ENCODE assay signal across 1 cellular context in the genomic region with DNA sequence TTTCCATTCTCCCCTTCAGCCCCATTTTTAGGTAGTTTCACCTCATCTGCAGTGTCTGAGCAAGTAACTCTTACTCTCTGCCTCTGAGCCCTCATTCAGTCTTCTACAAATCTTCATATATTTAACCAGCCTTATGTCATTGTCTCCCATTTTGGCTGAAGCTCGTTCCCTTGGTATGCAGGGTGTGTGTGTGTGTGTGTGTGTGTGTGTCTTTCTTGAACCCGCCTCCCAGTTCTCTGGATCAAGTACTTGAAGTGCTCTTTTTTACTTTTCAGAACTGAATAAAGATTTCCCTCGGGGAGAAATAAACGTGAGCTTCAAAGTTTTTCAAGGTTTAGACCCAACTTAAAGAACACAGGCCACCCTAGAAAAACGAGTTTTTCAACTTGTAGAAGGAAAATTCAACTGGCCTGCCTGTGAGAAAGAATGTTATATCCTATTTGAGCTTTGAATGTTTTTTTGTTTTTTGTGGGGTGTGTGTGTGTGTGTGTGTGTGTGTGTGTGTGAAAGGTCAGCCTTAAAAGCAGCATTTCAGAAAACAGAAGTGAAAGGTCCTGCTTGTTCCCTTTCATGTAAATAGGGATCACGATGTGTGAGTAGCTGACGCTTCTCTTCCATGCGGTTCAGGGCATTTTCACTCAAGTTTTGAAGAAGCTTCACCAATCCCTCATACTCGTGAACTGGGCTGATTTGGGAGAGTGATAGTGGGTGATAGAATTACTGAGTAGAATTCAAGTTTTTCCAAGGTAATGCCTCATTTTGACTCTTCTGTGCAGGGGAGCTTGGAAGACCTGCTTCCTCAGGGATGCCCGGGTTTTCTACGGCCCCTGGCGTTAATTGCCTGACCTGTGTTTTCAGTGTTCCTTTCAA.
TF ChIP-seq lines count a peak whose summit lies in the region.

No MANE protein-coding gene starts in this region.

TF ChIP-seq in GM12878, 131 proteins besides CTCF, POLR2A, EP300 and RAD21 (continued from another document and continues in another):
- TF ChIP-seq ZBTB40 (IDR thresholded peaks at IDR 0.05; ENCODE audit: borderline replicate concordance): 0 out of 2 replicates have a peak, but pooled peaks have one; percentile 12
- TF ChIP-seq MYC (IDR thresholded peaks at IDR 0.05; ENCODE audit: insufficient read depth, insufficient read length, insufficient replicate concordance, low read length, severe bottlenecking): no peak
- TF ChIP-seq ZSCAN29 (IDR thresholded peaks at IDR 0.05): peak; percentile 7; the same call in 1 of the 2 replicates
- 0 out of 2 replicates have a peak, but pooled peaks have one; percentile 17 for TF ChIP-seq SMC3 (IDR thresholded peaks at IDR 0.05; ENCODE audit: borderline replicate concordance, low read length)
- no peak for TF ChIP-seq NFIC (IDR thresholded peaks at IDR 0.05; ENCODE audit: low read depth, low read length)
- TF ChIP-seq NKRF (conservative IDR thresholded peaks at IDR 0.05): 0 out of 2 replicates have a peak, but pooled peaks have one; percentile 55
- TF ChIP-seq MEF2B (IDR thresholded peaks at IDR 0.05; ENCODE audit: partially characterized antibody, poor library complexity, severe bottlenecking): peak; percentile 61
- TF ChIP-seq ATF7 (IDR thresholded peaks at IDR 0.05; ENCODE audit: low read depth): peak; percentile 68
- no peak for TF ChIP-seq ZBED1 (IDR thresholded peaks at IDR 0.05; ENCODE audit: borderline replicate concordance)
- no peak for TF ChIP-seq ASH2L (IDR thresholded peaks at IDR 0.05; ENCODE audit: borderline replicate concordance, low read depth)
- peak; percentile 45 for TF ChIP-seq RAD51 (IDR thresholded peaks at IDR 0.05)
- TF ChIP-seq GABPA (IDR thresholded peaks at IDR 0.05; ENCODE audit: low read depth): peak; percentile 43; the same call in 1 of the 2 replicates
- TF ChIP-seq, protein P1, sequence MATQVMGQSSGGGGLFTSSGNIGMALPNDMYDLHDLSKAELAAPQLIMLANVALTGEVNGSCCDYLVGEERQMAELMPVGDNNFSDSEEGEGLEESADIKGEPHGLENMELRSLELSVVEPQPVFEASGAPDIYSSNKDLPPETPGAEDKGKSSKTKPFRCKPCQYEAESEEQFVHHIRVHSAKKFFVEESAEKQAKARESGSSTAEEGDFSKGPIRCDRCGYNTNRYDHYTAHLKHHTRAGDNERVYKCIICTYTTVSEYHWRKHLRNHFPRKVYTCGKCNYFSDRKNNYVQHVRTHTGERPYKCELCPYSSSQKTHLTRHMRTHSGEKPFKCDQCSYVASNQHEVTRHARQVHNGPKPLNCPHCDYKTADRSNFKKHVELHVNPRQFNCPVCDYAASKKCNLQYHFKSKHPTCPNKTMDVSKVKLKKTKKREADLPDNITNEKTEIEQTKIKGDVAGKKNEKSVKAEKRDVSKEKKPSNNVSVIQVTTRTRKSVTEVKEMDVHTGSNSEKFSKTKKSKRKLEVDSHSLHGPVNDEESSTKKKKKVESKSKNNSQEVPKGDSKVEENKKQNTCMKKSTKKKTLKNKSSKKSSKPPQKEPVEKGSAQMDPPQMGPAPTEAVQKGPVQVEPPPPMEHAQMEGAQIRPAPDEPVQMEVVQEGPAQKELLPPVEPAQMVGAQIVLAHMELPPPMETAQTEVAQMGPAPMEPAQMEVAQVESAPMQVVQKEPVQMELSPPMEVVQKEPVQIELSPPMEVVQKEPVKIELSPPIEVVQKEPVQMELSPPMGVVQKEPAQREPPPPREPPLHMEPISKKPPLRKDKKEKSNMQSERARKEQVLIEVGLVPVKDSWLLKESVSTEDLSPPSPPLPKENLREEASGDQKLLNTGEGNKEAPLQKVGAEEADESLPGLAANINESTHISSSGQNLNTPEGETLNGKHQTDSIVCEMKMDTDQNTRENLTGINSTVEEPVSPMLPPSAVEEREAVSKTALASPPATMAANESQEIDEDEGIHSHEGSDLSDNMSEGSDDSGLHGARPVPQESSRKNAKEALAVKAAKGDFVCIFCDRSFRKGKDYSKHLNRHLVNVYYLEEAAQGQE (IDR thresholded peaks at IDR 0.05; ENCODE audit: low read depth, low read length): no peak
- no peak for TF ChIP-seq RFX5 (IDR thresholded peaks at IDR 0.05; ENCODE audit: low read depth, low read length)
- TF ChIP-seq, protein P2, sequence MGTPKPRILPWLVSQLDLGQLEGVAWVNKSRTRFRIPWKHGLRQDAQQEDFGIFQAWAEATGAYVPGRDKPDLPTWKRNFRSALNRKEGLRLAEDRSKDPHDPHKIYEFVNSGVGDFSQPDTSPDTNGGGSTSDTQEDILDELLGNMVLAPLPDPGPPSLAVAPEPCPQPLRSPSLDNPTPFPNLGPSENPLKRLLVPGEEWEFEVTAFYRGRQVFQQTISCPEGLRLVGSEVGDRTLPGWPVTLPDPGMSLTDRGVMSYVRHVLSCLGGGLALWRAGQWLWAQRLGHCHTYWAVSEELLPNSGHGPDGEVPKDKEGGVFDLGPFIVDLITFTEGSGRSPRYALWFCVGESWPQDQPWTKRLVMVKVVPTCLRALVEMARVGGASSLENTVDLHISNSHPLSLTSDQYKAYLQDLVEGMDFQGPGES (IDR thresholded peaks at IDR 0.05): no peak
- no peak for TF ChIP-seq FOS (IDR thresholded peaks at IDR 0.05; ENCODE audit: borderline replicate concordance, extremely low read depth, insufficient read length)
- 0 out of 2 replicates have a peak, but pooled peaks have one; percentile 45 for TF ChIP-seq POLR2AphosphoS2 (IDR thresholded peaks at IDR 0.05; ENCODE audit: low read depth, low read length)
- no peak for TF ChIP-seq TCF12 (IDR thresholded peaks at IDR 0.05; ENCODE audit: low read depth, low read length)
- TF ChIP-seq DPF2 (IDR thresholded peaks at IDR 0.05): peak; percentile 75
- peak; percentile 75 for TF ChIP-seq RUNX3 (IDR thresholded peaks at IDR 0.05; ENCODE audit: low read length)
- no peak for TF ChIP-seq ZNF217 (IDR thresholded peaks at IDR 0.05)
- TF ChIP-seq CBFB (IDR thresholded peaks at IDR 0.05; ENCODE audit: low read depth): 0 out of 2 replicates have a peak, but pooled peaks have one; percentile 30
- TF ChIP-seq MYB (IDR thresholded peaks at IDR 0.05; ENCODE audit: borderline replicate concordance, low read depth, low read length): no peak
- peak; percentile 81 for TF ChIP-seq BMI1 (IDR thresholded peaks at IDR 0.05; ENCODE audit: borderline replicate concordance)
- TF ChIP-seq, protein P3, sequence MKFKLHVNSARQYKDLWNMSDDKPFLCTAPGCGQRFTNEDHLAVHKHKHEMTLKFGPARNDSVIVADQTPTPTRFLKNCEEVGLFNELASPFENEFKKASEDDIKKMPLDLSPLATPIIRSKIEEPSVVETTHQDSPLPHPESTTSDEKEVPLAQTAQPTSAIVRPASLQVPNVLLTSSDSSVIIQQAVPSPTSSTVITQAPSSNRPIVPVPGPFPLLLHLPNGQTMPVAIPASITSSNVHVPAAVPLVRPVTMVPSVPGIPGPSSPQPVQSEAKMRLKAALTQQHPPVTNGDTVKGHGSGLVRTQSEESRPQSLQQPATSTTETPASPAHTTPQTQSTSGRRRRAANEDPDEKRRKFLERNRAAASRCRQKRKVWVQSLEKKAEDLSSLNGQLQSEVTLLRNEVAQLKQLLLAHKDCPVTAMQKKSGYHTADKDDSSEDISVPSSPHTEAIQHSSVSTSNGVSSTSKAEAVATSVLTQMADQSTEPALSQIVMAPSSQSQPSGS (IDR thresholded peaks at IDR 0.05; ENCODE audit: low read length): peak; percentile 82
- no peak for TF ChIP-seq PML (IDR thresholded peaks at IDR 0.05; ENCODE audit: low read length)
- TF ChIP-seq ZNF592 (IDR thresholded peaks at IDR 0.05): 0 out of 2 replicates have a peak, but pooled peaks have one; percentile 39
- TF ChIP-seq SKIL (IDR thresholded peaks at IDR 0.05; ENCODE audit: low read depth, poor library complexity, severe bottlenecking): peak; percentile 65
- TF ChIP-seq JUND (IDR thresholded peaks at IDR 0.05; ENCODE audit: low read depth, low read length): no peak
- TF ChIP-seq PKNOX1 (IDR thresholded peaks at IDR 0.05): no peak
- TF ChIP-seq FOXK2 (IDR thresholded peaks at IDR 0.05): peak; percentile 63
- TF ChIP-seq ZNF384 (IDR thresholded peaks at IDR 0.05; ENCODE audit: borderline replicate concordance, low read depth, low read length): peak; percentile 84
